Comparison of ENCODE assay signal across 12 cellular contexts in the genomic region with DNA sequence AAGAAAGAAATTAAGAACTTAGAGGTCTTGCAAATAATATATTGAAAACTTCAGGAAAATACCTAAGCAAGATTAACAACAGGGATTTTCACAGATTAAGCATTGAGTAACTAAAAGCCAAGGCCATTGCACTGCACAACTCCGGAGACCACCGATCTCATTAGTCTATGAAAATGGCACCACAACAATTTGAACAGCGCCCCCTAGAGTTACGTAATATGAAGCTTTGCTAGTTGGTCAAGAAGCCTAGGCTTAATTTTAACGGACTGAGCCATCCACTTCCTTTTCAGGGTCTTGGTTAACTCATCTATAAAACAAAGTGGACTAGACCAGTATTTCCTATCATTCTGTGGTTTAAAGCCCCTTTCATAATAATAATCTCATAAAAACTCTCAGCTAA. TPM values are rescaled to one million over a fixed set of nuclear protein-coding genes. Genes with fewer than 3 reads are reported as not detected.
DNase-seq lines count a peak whose midpoint lies in the region; ATAC-seq, FAIRE-seq and TF ChIP-seq lines count a peak whose summit lies in the region.
"Had no signal": no experiment of that assay in that cellular context is flagged by ENCODE, and none has a peak within 500 bp of the region (broad histone marks: within the 10 kb centered on the region; RNA-seq: fewer than 3 reads in every experiment).

No MANE protein-coding gene starts in this region.

- H4K8ac ChIP-seq in mesendoderm (ENCODE audit: low read depth, low read length), result no peak overlapping the region

- H3K36me3 ChIP-seq in astrocyte (ENCODE audit: insufficient read depth, low read length) (no peaks in the 10 kb centered on the region), mesendoderm (ENCODE audit: control insufficient read depth, insufficient read depth, low read length) (no peaks in the 10 kb centered on the region)

- no CpG with 5 or more reads among the region's 5 CpGs for WGBS in mesendoderm (ENCODE audit: extremely low coverage, insufficient coverage, low lambda C conversion rate)

- H3K27me3 ChIP-seq in astrocyte (ENCODE audit: insufficient read depth, low read length), result no peaks in the 10 kb centered on the region
- H3K27me3 ChIP-seq in mesendoderm (ENCODE audit: insufficient read depth, low read length, poor library complexity), result no peaks in the 10 kb centered on the region

- H3K27ac ChIP-seq in astrocyte (ENCODE audit: low read depth, low read length) (no peak overlapping the region), mesendoderm (ENCODE audit: low read depth, low read length) (no peak overlapping the region)

- H4K5ac ChIP-seq in mesendoderm (ENCODE audit: low read length), result no peak overlapping the region

- DNase-seq in GM12864 (ENCODE audit: low read depth) (no peak), Kasumi-1 (lab: John Stamatoyannopoulos, UW) (peak; percentile 61 to 71), astrocyte (ENCODE audit: low read depth) (no peak), mesendoderm (peak; percentile 62), sciatic nerve (ENCODE audit: low spot score) (no peak), NCI-H748 (lab: John Stamatoyannopoulos, UW; ENCODE audit: unreplicated experiment) (no peak)
- DNase-seq: activated effector memory CD4-positive, alpha-beta T cell treated with Interleukin-2 at 50 U/mL for 16 hours; effector CD4-positive, alpha-beta T cell had no signal

- no peaks in the 10 kb centered on the region for H3K79me2 ChIP-seq in astrocyte (ENCODE audit: insufficient read depth, low read length)
- H3K79me2 ChIP-seq in mesendoderm (ENCODE audit: control insufficient read depth, insufficient read depth, low read length), result no peaks in the 10 kb centered on the region

- H4K20me1 ChIP-seq in astrocyte (ENCODE audit: insufficient read depth, low read length), result no peaks in the 10 kb centered on the region

- ATAC-seq in GM18909 (IDR thresholded peaks at IDR 0.05; ENCODE audit: poor library complexity, unreplicated experiment) (no peak), GM18873 (IDR thresholded peaks at IDR 0.05; ENCODE audit: low FRiP score, unreplicated experiment) (no peak), sciatic nerve (no peak)
- ATAC-seq: left lobe of liver had no signal

- H2BK120ac ChIP-seq in mesendoderm (ENCODE audit: low read depth, low read length), result no peak overlapping the region

- H3K4me3 ChIP-seq in GM12864 (ENCODE audit: low read depth, low read length), result no peak overlapping the region
- H3K4me3 ChIP-seq in astrocyte (ENCODE audit: insufficient read depth, low read depth, low read length), result no peak overlapping the region
- no peak overlapping the region for H3K4me3 ChIP-seq in mesendoderm (ENCODE audit: low read length)

- H2BK15ac ChIP-seq in mesendoderm (replicated peaks; ENCODE audit: low read depth), result no peak overlapping the region

- no peak overlapping the region for H3K56ac ChIP-seq in mesendoderm (ENCODE audit: low read length)

- no peaks in the 10 kb centered on the region for H3K27me3 Mint-ChIP-seq in astrocyte (ENCODE audit: low read depth, unreplicated experiment)

- no peak overlapping the region for H3K4ac ChIP-seq in mesendoderm (ENCODE audit: low read depth, low read length)

- H2BK5ac ChIP-seq in mesendoderm (ENCODE audit: low read length), result no peak overlapping the region

- no peak overlapping the region for H2AFZ ChIP-seq in astrocyte (ENCODE audit: low read depth, low read length)

- FAIRE-seq in astrocyte (lab: Jason Lieb, UNC), result no peak

- no peak overlapping the region for H3K4me3 Mint-ChIP-seq in astrocyte (ENCODE audit: unreplicated experiment)

- H3K23ac ChIP-seq in mesendoderm (ENCODE audit: low read length), result no peak overlapping the region

- H3K79me1 ChIP-seq in mesendoderm (ENCODE audit: low read length), result no peaks in the 10 kb centered on the region

- no peak overlapping the region for H3K18ac ChIP-seq in mesendoderm (ENCODE audit: low read length)

- H2AK5ac ChIP-seq in mesendoderm (ENCODE audit: low read length), result no peak overlapping the region

- H3K36me3 Mint-ChIP-seq in astrocyte (ENCODE audit: low read depth, unreplicated experiment), result no peaks in the 10 kb centered on the region

- H3K9ac ChIP-seq in astrocyte (ENCODE audit: low read length), result no peak overlapping the region
- no peak overlapping the region for H3K9ac ChIP-seq in mesendoderm (ENCODE audit: low read length)

- H3K4me1 Mint-ChIP-seq in astrocyte (ENCODE audit: low read depth, unreplicated experiment), result peaks cover 29% of the 10 kb centered on the region

- no peaks in the 10 kb centered on the region for H3K9me3 ChIP-seq in astrocyte (ENCODE audit: insufficient read depth, low read depth, low read length)

- TF ChIP-seq CTCF in GM12864 (IDR thresholded peaks at IDR 0.05; ENCODE audit: low read depth, low read length, missing control alignments) (peak; percentile 41), astrocyte (IDR thresholded peaks at IDR 0.05; ENCODE audit: insufficient read depth, low read depth, low read length) (peak; percentile 28)

- intact Hi-C loops in sciatic nerve (cut with DNase I), result no loop called here

- H3K4me2 ChIP-seq in astrocyte (ENCODE audit: low read length), result no peak overlapping the region
- H3K4me2 ChIP-seq in mesendoderm (ENCODE audit: low read length), result no peak overlapping the region

- H3K27ac Mint-ChIP-seq in astrocyte (ENCODE audit: unreplicated experiment), result no peak overlapping the region

- peaks cover 6% of the 10 kb centered on the region for H3K4me1 ChIP-seq in astrocyte (ENCODE audit: insufficient read depth, low read length)
- peaks cover 3% of the 10 kb centered on the region for H3K4me1 ChIP-seq in mesendoderm (ENCODE audit: control insufficient read depth, low read depth, low read length)

- no peaks in the 10 kb centered on the region for H3K9me3 Mint-ChIP-seq in astrocyte (ENCODE audit: unreplicated experiment)

RNA-seq across cellular contexts. Expression of a gene that starts 24.8 kb away (rescaled TPM):
- total RNA-seq in astrocyte (not detected in 2 replicates), sciatic nerve (not detected)
- polyA plus RNA-seq in mesendoderm (2013, experiment 1 of 2), result not detected
- not detected for polyA plus RNA-seq in mesendoderm (2013, experiment 2 of 2)
- total RNA-seq: left lobe of liver, skeletal muscle tissue had no signal

RNA-seq across cellular contexts. Expression of a gene that starts 57.7 kb away (rescaled TPM):
- total RNA-seq in astrocyte (21.5 and 24.0 TPM in 2 replicates), sciatic nerve (36.8 TPM)
- 0.42 TPM for polyA plus RNA-seq in mesendoderm (2013, experiment 1 of 2)
- polyA plus RNA-seq in mesendoderm (2013, experiment 2 of 2), result 0.56 TPM

Comparison
In these comparisons a context has a peak if more than half of its experiments do, and no peak if none do; other contexts are left out.
1. DNase-seq: peak in Kasumi-1 (2 of 2) and mesendoderm (single experiment); none in GM12864 (single experiment), astrocyte (single experiment), sciatic nerve (single experiment) and NCI-H748 (single experiment).